20 cellular contexts compared by ENCODE assay signal in genomic region chrX:72808110-72808509, GRCh38. TPM values are rescaled to one million over a fixed set of nuclear protein-coding genes. Genes with fewer than 3 reads are reported as not detected.
"Had no signal": no experiment of that assay in that cellular context is flagged by ENCODE, and none has a peak within 500 bp of the region (broad histone marks: within the 10 kb centered on the region; RNA-seq: fewer than 3 reads in every experiment).

TSS of gene FAM236D (minus strand) at chrX:72808210. CDS start at chrX:72808110, 100 bp downstream.

RNA-seq across cellular contexts. Expression of gene FAM236D, which starts in this region (rescaled TPM):
- total RNA-seq: activated naive CD4-positive, alpha-beta T cell treated with anti-CD3 and anti-CD28 coated beads for 36 hours; activated naive CD4-positive, alpha-beta T cell treated with anti-CD3 and anti-CD28 coated beads, Interleukin-2, amount 50 U/mL, for 72 hours; activated naive CD8-positive, alpha-beta T cell treated with anti-CD3 and anti-CD28 coated beads for 36 hours; activated naive CD8-positive, alpha-beta T cell treated with anti-CD3 and anti-CD28 coated beads, Interleukin-2, amount 10 ng/mL, durations not matched to agents 7 days and 5 days; activated T-cell treated with anti-CD3 and anti-CD28 coated beads, Interleukin-2, amount 50 U/mL, for 4 hours; activated T-cell treated with anti-CD3 and anti-CD28 coated beads, Interleukin-2, amount 50 U/mL, for 72 hours; activated T-helper 1 cell treated with anti-CD3 and anti-CD28 coated beads, Interleukin-12 subunit alpha, Interleukin-12 subunit beta, Interleukin-2, Interleukin-4 antibody, amounts not matched to agents 30 ng/mL and 10 ng/mL and 1 ng/mL, durations not matched to agents 14 hours and 24 hours and 36 hours; activated T-helper 17 cell treated with anti-CD3 and anti-CD28 coated beads, Interleukin-2, amount 50 U/mL, for 72 hours; activated T-helper 2 cell treated with anti-CD3 and anti-CD28 coated beads, Interferon-gamma antibody, Interleukin-2, Interleukin-4, amounts not matched to agents 10 μg/mL and 5 μg/mL and 100 μg/mL, durations not matched to agents 14 hours and 24 hours and 36 hours; adrenal gland; aorta; ascending aorta; astrocyte; body of pancreas; breast epithelium; cardiac muscle cell; cardiac septum; cerebellum; chondrocyte had no signal
- polyA plus RNA-seq: adipose tissue, adrenal gland, aorta, cardiac muscle cell had no signal
